Comparison of ENCODE assay signal across 8 cellular contexts in the genomic region with DNA sequence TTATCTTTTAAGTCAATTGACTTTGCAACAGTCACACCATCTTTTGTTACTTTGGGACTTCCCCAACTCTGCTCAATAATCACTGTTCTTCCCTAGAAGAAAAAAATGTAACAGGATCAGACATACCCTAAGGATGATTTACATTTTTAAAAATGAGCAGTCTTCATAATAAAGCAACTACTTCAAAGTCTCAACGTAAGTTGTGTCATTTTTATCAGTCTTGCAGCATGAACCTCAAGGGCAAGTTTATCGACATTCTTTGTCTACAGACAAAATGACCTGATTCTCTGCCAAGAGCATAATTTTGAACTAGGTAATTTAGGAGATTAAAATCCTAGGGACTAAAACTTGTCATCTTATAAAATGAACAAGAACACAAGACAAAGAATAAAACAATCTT. TPM values are rescaled to one million over a fixed set of nuclear protein-coding genes. Genes with fewer than 3 reads are reported as not detected.
A peak's percentile ranks its signal among the peaks of the same experiment; 100 is the strongest.
DNase-seq lines count a peak whose midpoint lies in the region; ATAC-seq and TF ChIP-seq lines count a peak whose summit lies in the region.

No MANE protein-coding gene starts in this region.

- peaks cover 0 to 24% of the 10 kb centered on the region in 2 donors for H3K4me1 ChIP-seq in breast epithelium
- H3K4me1 ChIP-seq in right cardiac atrium (ENCODE audit: control insufficient read depth, insufficient read depth, low read length) = peaks cover 4% of the 10 kb centered on the region

- intact Hi-C loops in MCF 10A (cut with micrococcal nuclease) (loop anchor here (5.0 kb wide), 1 partner anchor 45 kb away; the partner anchor contains the start of gene COQ10B), breast epithelium (cut with DNase I; ENCODE audit: low total_unique reads) (loop anchor here (5.0 kb wide), 1 partner anchor 1965 kb away; no protein-coding TSS in a partner anchor), right cardiac atrium (cut with DNase I) (loop anchor here in 3 of 4 donors (10.0 kb wide), 2 partner anchors 82 to 92 kb away; no protein-coding TSS in a partner anchor)
- intact Hi-C loops in activated CD8-positive, alpha-beta T cell treated with anti-CD3 and anti-CD28 coated beads for 36 hours (cut with micrococcal nuclease) = no loop called here

- H3K9me3 Mint-ChIP-seq in MCF 10A (ENCODE audit: unreplicated experiment) (no peaks in the 10 kb centered on the region), type B pancreatic cell (no peaks in the 10 kb centered on the region)
- H3K9me3 Mint-ChIP-seq in activated CD8-positive, alpha-beta T cell treated with anti-CD3 and anti-CD28 coated beads for 36 hours = no peaks in the 10 kb centered on the region

- H3K27me3 Mint-ChIP-seq in MCF 10A (ENCODE audit: insufficient read depth, unreplicated experiment) = no peaks in the 10 kb centered on the region
- H3K27me3 Mint-ChIP-seq in activated CD8-positive, alpha-beta T cell treated with anti-CD3 and anti-CD28 coated beads for 36 hours = no peaks in the 10 kb centered on the region
- no peaks in the 10 kb centered on the region for H3K27me3 Mint-ChIP-seq in type B pancreatic cell

- H3K27me3 ChIP-seq in breast epithelium (no peaks in the 10 kb centered on the region), right cardiac atrium (ENCODE audit: control insufficient read depth, insufficient read depth) (no peaks in the 10 kb centered on the region)

- TF ChIP-seq CTCF in MCF 10A (IDR thresholded peaks at IDR 0.05; ENCODE audit: unreplicated experiment) (no peak), breast epithelium (IDR thresholded peaks at IDR 0.05) (no peak), type B pancreatic cell (conservative IDR thresholded peaks at IDR 0.05) (no peak)
- TF ChIP-seq CTCF in activated CD8-positive, alpha-beta T cell treated with anti-CD3 and anti-CD28 coated beads for 36 hours (IDR thresholded peaks at IDR 0.05) = no peak

- peak overlapping the region in 1 of 3 donors; percentile 80 for H3K4me3 ChIP-seq in breast epithelium
- H3K4me3 ChIP-seq in iPS-11a (ENCODE audit: low read depth, low read length) = peak overlapping the region; percentile 95
- H3K4me3 ChIP-seq in right cardiac atrium (ENCODE audit: low read length) = no peak overlapping the region

- POLR2A ChIA-PET in MCF 10A (lab: Yijun Ruan, JAX) = interaction anchor here (0.6 to 10.4 kb wide), 14 partner anchors 7 to 209 kb away, joined by 3 to 366 read pairs (median 27); partner anchors contain the start of genes COQ10B, MARS2, MOB4 and SF3B1
- POLR2A ChIA-PET in activated CD8-positive, alpha-beta T cell treated with anti-CD3 and anti-CD28 coated beads for 36 hours (lab: Charles Lee) = interaction anchor here (1.0 to 8.5 kb wide), 9 partner anchors 7 to 63 kb away, joined by 4 to 81 read pairs (median 22); partner anchors contain the start of genes COQ10B, MOB4 and SF3B1

- H3K4me3 Mint-ChIP-seq in MCF 10A (ENCODE audit: unreplicated experiment) = peak overlapping the region; percentile 89
- peak overlapping the region; percentile 100 for H3K4me3 Mint-ChIP-seq in activated CD8-positive, alpha-beta T cell treated with anti-CD3 and anti-CD28 coated beads for 36 hours
- peak overlapping the region; percentile 98 for H3K4me3 Mint-ChIP-seq in type B pancreatic cell

- CTCF ChIA-PET in MCF 10A (lab: Yijun Ruan, JAX) = interaction anchor here (1.2 to 1.4 kb wide), 2 partner anchors 18 to 19 kb away, joined by 3 to 4 read pairs; no protein-coding TSS in a partner anchor
- CTCF ChIA-PET in activated CD8-positive, alpha-beta T cell treated with anti-CD3 and anti-CD28 coated beads for 36 hours (lab: Charles Lee) = interaction anchor here (1.2 kb wide), 1 partner anchor 210 kb away, joined by 3 read pairs; no protein-coding TSS in a partner anchor

- H3K27ac ChIP-seq in breast epithelium (no peak overlapping the region), right cardiac atrium (ENCODE audit: low read length) (no peak overlapping the region)

- WGBS in right cardiac atrium = 23% methylated on average over 2 of the region's 2 CpGs

- H3K27ac Mint-ChIP-seq in MCF 10A (ENCODE audit: low read depth, unreplicated experiment) (peak overlapping the region; percentile 49), type B pancreatic cell (peak overlapping the region; percentile 97)
- peak overlapping the region; percentile 99 for H3K27ac Mint-ChIP-seq in activated CD8-positive, alpha-beta T cell treated with anti-CD3 and anti-CD28 coated beads for 36 hours

- H3K4me1 Mint-ChIP-seq in MCF 10A (ENCODE audit: insufficient read depth, unreplicated experiment) (peaks cover 14% of the 10 kb centered on the region), type B pancreatic cell (ENCODE audit: unreplicated experiment) (peaks cover 38% of the 10 kb centered on the region)
- H3K4me1 Mint-ChIP-seq in activated CD8-positive, alpha-beta T cell treated with anti-CD3 and anti-CD28 coated beads for 36 hours (ENCODE audit: low read depth) = peaks cover 43% of the 10 kb centered on the region

- no TSS peak for BruUV-seq in MCF 10A (replicated peaks; lab: Mats Ljungman, UMichigan)

- TF ChIP-seq POLR2A in breast epithelium (IDR thresholded peaks at IDR 0.05) = no peak

- no peaks in the 10 kb centered on the region for H3K36me3 ChIP-seq in breast epithelium

- no peak for ATAC-seq in activated CD8-positive, alpha-beta T cell treated with anti-CD3 and anti-CD28 coated beads for 36 hours
- no peak for ATAC-seq in right cardiac atrium

- H3K36me3 Mint-ChIP-seq in MCF 10A (ENCODE audit: insufficient read depth, unreplicated experiment) = peaks cover 87% of the 10 kb centered on the region
- H3K36me3 Mint-ChIP-seq in activated CD8-positive, alpha-beta T cell treated with anti-CD3 and anti-CD28 coated beads for 36 hours (ENCODE audit: low read depth) = peaks cover 83% of the 10 kb centered on the region
- peaks cover 45% of the 10 kb centered on the region for H3K36me3 Mint-ChIP-seq in type B pancreatic cell

- DNase-seq in MCF 10A (ENCODE audit: unreplicated experiment) (no peak), breast epithelium (ENCODE audit: low spot score in 2 of 2) (no peak), type B pancreatic cell (ENCODE audit: extremely low spot score, unreplicated experiment) (no peak), retina (no peak), mucosa of gallbladder (ENCODE audit: low spot score) (no peak), right cardiac atrium (no peak)
- no peak for DNase-seq in activated CD8-positive, alpha-beta T cell treated with anti-CD3 and anti-CD28 coated beads for 36 hours

- H3K9me3 ChIP-seq in breast epithelium (no peaks in the 10 kb centered on the region), right cardiac atrium (ENCODE audit: control insufficient read depth, low read length) (no peaks in the 10 kb centered on the region)

RNA-seq across cellular contexts. Expression of gene HSPD1, which starts 2.3 kb away (rescaled TPM):
- total RNA-seq in MCF 10A (2022) (681 and 693 TPM in 2 replicates), breast epithelium (100 to 1,000 TPM; 108 to 227 (median 205) TPM), type B pancreatic cell (ENCODE audit: low replicate concordance) (375 and 473 TPM in 2 replicates), mucosa of gallbladder (221 TPM), right cardiac atrium (100 to 1,000 TPM; 111 to 182 (median 159) TPM)
- 1,000 to 10,000 TPM; 1,034 to 1,051 TPM for total RNA-seq in activated CD8-positive, alpha-beta T cell treated with anti-CD3 and anti-CD28 coated beads for 36 hours
- polyA plus RNA-seq in right cardiac atrium = 174 TPM

RNA-seq across cellular contexts. Expression of gene HSPE1, which starts 2.9 kb away (rescaled TPM):
- total RNA-seq in MCF 10A (2022) (80.0 and 95.2 TPM in 2 replicates), breast epithelium (100 to 1,000 TPM in 2 of 3 donors, 10 to 100 TPM in 1; 74.9 to 170 (median 124) TPM), type B pancreatic cell (ENCODE audit: low replicate concordance) (165 and 167 TPM in 2 replicates), mucosa of gallbladder (115 TPM), right cardiac atrium (100 to 1,000 TPM in 3 of 4 donors, 10 to 100 TPM in 1; 96.3 to 156 (median 128) TPM)
- total RNA-seq in activated CD8-positive, alpha-beta T cell treated with anti-CD3 and anti-CD28 coated beads for 36 hours = 100 to 1,000 TPM; 345 to 356 TPM
- 253 TPM for polyA plus RNA-seq in right cardiac atrium

RNA-seq across cellular contexts. Expression of gene MOB4, which starts 18.6 kb away (rescaled TPM):
- total RNA-seq in MCF 10A (2022) (15.6 and 20.5 TPM in 2 replicates), breast epithelium (10 to 100 TPM; 20.6 to 34.7 (median 34.2) TPM), type B pancreatic cell (ENCODE audit: low replicate concordance) (27.3 and 30.7 TPM in 2 replicates), mucosa of gallbladder (16.3 TPM), right cardiac atrium (10 to 100 TPM; 28.7 to 39.3 (median 32.5) TPM)
- total RNA-seq in activated CD8-positive, alpha-beta T cell treated with anti-CD3 and anti-CD28 coated beads for 36 hours = 10 to 100 TPM; 15.1 to 15.9 TPM
- 34.4 TPM for polyA plus RNA-seq in right cardiac atrium

RNA-seq across cellular contexts. Expression of gene COQ10B, which starts 43.9 kb away (rescaled TPM):
- 21.3 and 22.8 TPM in 2 replicates for total RNA-seq in MCF 10A (2022)
- total RNA-seq in breast epithelium = 10 to 100 TPM; 30.7 to 34.4 (median 32.8) TPM
- total RNA-seq in activated CD8-positive, alpha-beta T cell treated with anti-CD3 and anti-CD28 coated beads for 36 hours = 10 to 100 TPM; 14.0 to 14.6 TPM
- 12.7 and 17.8 TPM in 2 replicates for total RNA-seq in type B pancreatic cell (ENCODE audit: low replicate concordance)
- 22.7 TPM for total RNA-seq in mucosa of gallbladder
- total RNA-seq in right cardiac atrium = 10 to 100 TPM; 24.8 to 37.0 (median 29.6) TPM
- polyA plus RNA-seq in right cardiac atrium = 29.3 TPM

Comparison
In these comparisons a context has a peak if more than half of its experiments do, and no peak if none do; other contexts are left out.
1. H3K27ac Mint-ChIP-seq: peak in every context shown above with its lines; median percentile 99 in activated CD8-positive, alpha-beta T cell treated with anti-CD3 and anti-CD28 coated beads for 36 hours; 97 in type B pancreatic cell; 49 in MCF 10A.